ENCODE assay signal across 8 cellular contexts in genomic region chr11:64878494-64879225, GRCh38. TPM values are rescaled to one million over a fixed set of nuclear protein-coding genes. Genes with fewer than 3 reads are reported as not detected.
DNase-seq lines count a peak whose midpoint lies in the region; ATAC-seq and TF ChIP-seq lines count a peak whose summit lies in the region.

Gene EHD1 (minus strand): TSS chr11:64878621. CDS start chr11:64878464, 157 bp downstream.

- ATAC-seq in GM21390 (IDR thresholded peaks at IDR 0.05; ENCODE audit: unreplicated experiment) = peak; percentile 61

- H3K36me3 ChIP-seq in HUES48 (ENCODE audit: control insufficient read depth, insufficient read depth, low read length) (no peaks in the 10 kb centered on the region; the same call in 1 of the 2 replicates), NT2/D1 (ENCODE audit: insufficient read depth, insufficient read length, low read length) (peaks cover 24% of the 10 kb centered on the region), endodermal cell (ENCODE audit: control insufficient read depth, insufficient read depth, low read length) (peaks cover 3% of the 10 kb centered on the region), mesodermal cell (ENCODE audit: control insufficient read depth, insufficient read depth, low read length) (peaks cover 20% of the 10 kb centered on the region)

- peak within 1 kb of the TSS; percentile 93 for H3K27ac Mint-ChIP-seq in Calu3 (ENCODE audit: unreplicated experiment)
- H3K27ac Mint-ChIP-seq in endodermal cell = peak within 1 kb of the TSS; percentile 95

- peak within 1 kb of the TSS; percentile 98 for H3K4me3 Mint-ChIP-seq in Calu3 (ENCODE audit: low read depth, unreplicated experiment)
- H3K4me3 Mint-ChIP-seq in endodermal cell = peak within 1 kb of the TSS; percentile 88

- TF ChIP-seq CTCF in Calu3 (IDR thresholded peaks at IDR 0.05; ENCODE audit: unreplicated experiment) (peak; percentile 7), endodermal cell (conservative IDR thresholded peaks at IDR 0.05) (peak; percentile 68)

- intact Hi-C loops in Calu3 (cut with micrococcal nuclease; ENCODE audit: unreplicated experiment) = no loop called here

- H3K27me3 ChIP-seq in HUES48 (ENCODE audit: control insufficient read depth, insufficient read depth, low read length) (no peaks in the 10 kb centered on the region), NT2/D1 (ENCODE audit: insufficient read depth, insufficient read length) (peaks cover 4% of the 10 kb centered on the region), endodermal cell (ENCODE audit: control insufficient read depth, insufficient read depth, low read length, poor library complexity, severe bottlenecking) (no peaks in the 10 kb centered on the region)

- H3K4me1 ChIP-seq in HUES48 (ENCODE audit: control insufficient read depth, insufficient read depth, low read length) (peaks cover 9% of the 10 kb centered on the region), NT2/D1 (ENCODE audit: insufficient read depth, insufficient read length) (peaks cover 5% of the 10 kb centered on the region), endodermal cell (ENCODE audit: control insufficient read depth, insufficient read depth, low read length) (no peaks in the 10 kb centered on the region), mesodermal cell (ENCODE audit: control insufficient read depth, insufficient read depth, low read length, poor library complexity, severe bottlenecking) (peaks cover 34% of the 10 kb centered on the region)

- H3K9me3 ChIP-seq in HUES48 (ENCODE audit: control insufficient read depth, insufficient read depth, low read length) (no peaks in the 10 kb centered on the region), NT2/D1 (ENCODE audit: insufficient read depth, low read length) (no peaks in the 10 kb centered on the region), endodermal cell (ENCODE audit: control insufficient read depth, low read length) (no peaks in the 10 kb centered on the region), mesodermal cell (ENCODE audit: control insufficient read depth, low read length) (no peaks in the 10 kb centered on the region)

- H3K27ac ChIP-seq in HUES48 (ENCODE audit: low read depth, low read length) (peak within 1 kb of the TSS; percentile 79), endodermal cell (ENCODE audit: low read depth, low read length) (peak within 1 kb of the TSS; percentile 83), mesodermal cell (ENCODE audit: low read depth, low read length, severe bottlenecking) (peak within 1 kb of the TSS; percentile 82)

- TSS peak; percentile 81 for BruUV-seq in Calu3 (replicated peaks; lab: Mats Ljungman, UMichigan)

- peak within 1 kb of the TSS; percentile 82 for H3K9ac ChIP-seq in HUES48 (ENCODE audit: low read depth, low read length)
- H3K9ac ChIP-seq in NT2/D1 (ENCODE audit: insufficient read length, low read depth) = peak within 1 kb of the TSS; percentile 97
- H3K9ac ChIP-seq in endodermal cell (ENCODE audit: extremely low read depth, low read length, poor library complexity, severe bottlenecking) = peak within 1 kb of the TSS; percentile 80

- H3K36me3 Mint-ChIP-seq in Calu3 (ENCODE audit: insufficient read depth, unreplicated experiment) = peaks cover 58% of the 10 kb centered on the region
- peaks cover 4% of the 10 kb centered on the region for H3K36me3 Mint-ChIP-seq in endodermal cell (ENCODE audit: low read depth)

- H3K27me3 Mint-ChIP-seq in Calu3 (ENCODE audit: unreplicated experiment) (no peaks in the 10 kb centered on the region), endodermal cell (ENCODE audit: insufficient read depth) (peaks cover 3% of the 10 kb centered on the region)

- H3K4me1 Mint-ChIP-seq in Calu3 (ENCODE audit: low read depth, unreplicated experiment) (peaks cover 28% of the 10 kb centered on the region), endodermal cell (peaks cover 28% of the 10 kb centered on the region)

- DNase-seq in Calu3 (peak; percentile 99), NT2/D1 (ENCODE audit: low read depth, low spot score) (peak; percentile 98), endodermal cell (peak; percentile 99)
- peak; percentile 100 for DNase-seq in activated CD8-positive, alpha-beta memory T cell treated with anti-CD3 and anti-CD28 coated beads, Interleukin-2, amount 50 U/mL, for 1 hour (ENCODE audit: extremely low read depth)
- peak; percentile 99 to 100 for DNase-seq in stimulated activated CD8-positive, alpha-beta memory T cell treated with anti-CD3 and anti-CD28 coated beads, Interleukin-15, amount 100 ng/mL, for 4 hours (ENCODE audit: low read depth in 2 of 2)

- no peaks in the 10 kb centered on the region for H3K9me3 Mint-ChIP-seq in Calu3 (ENCODE audit: low read depth, unreplicated experiment)
- H3K9me3 Mint-ChIP-seq in endodermal cell = no peaks in the 10 kb centered on the region

- CTCF ChIA-PET in Calu3 (lab: Charles Lee) = interaction anchor here (0.8 to 3.6 kb wide), 7 partner anchors 9 to 608 kb away, joined by 3 to 19 read pairs (median 7); partner anchors contain the start of gene BATF2

- H3K4me3 ChIP-seq in HUES48 (ENCODE audit: low read depth, low read length) = peak within 1 kb of the TSS; percentile 88
- peak within 1 kb of the TSS; percentile 96 for H3K4me3 ChIP-seq in NT2/D1 (ENCODE audit: insufficient read length, low read depth)
- peak within 1 kb of the TSS; percentile 96 for H3K4me3 ChIP-seq in endodermal cell (ENCODE audit: low read length)
- H3K4me3 ChIP-seq in mesodermal cell (ENCODE audit: extremely low read depth, insufficient read depth, low read length, poor library complexity, severe bottlenecking) = peak within 1 kb of the TSS; percentile 95

- WGBS in endodermal cell (ENCODE audit: insufficient coverage in 1 of 2, insufficient read length in 1 of 2), 2 experiments = 0 to 1% methylated on average over 28 to 75 of the region's 75 CpGs
- WGBS in mesodermal cell (ENCODE audit: insufficient coverage in 2 of 2), 2 experiments = 0 to 1% methylated on average over 26 to 52 of the region's 75 CpGs

RNA-seq across cellular contexts. Expression of gene EHD1, which starts in this region (rescaled TPM):
- total RNA-seq in Calu3 (2022) (92.8 and 101 TPM in 2 replicates), endodermal cell (10 to 100 TPM; 39.7 to 43.8 TPM)
- 33.1 TPM for polyA plus RNA-seq in endodermal cell (2013, experiment 1 of 2)
- polyA plus RNA-seq in endodermal cell (2013, experiment 2 of 2) = 32.7 TPM
- polyA plus RNA-seq in mesodermal cell (2013, experiment 1 of 2) = 41.5 TPM
- polyA plus RNA-seq in mesodermal cell (2013, experiment 2 of 2) = 36.3 TPM

Comparison
In these comparisons a context has a peak if more than half of its experiments do, and no peak if none do; other contexts are left out.
1. Peak in every context shown above with its lines: DNase-seq, ATAC-seq, H3K4me3 ChIP-seq and H3K27ac ChIP-seq.